10 cellular contexts compared by ENCODE assay signal in the genomic region with DNA sequence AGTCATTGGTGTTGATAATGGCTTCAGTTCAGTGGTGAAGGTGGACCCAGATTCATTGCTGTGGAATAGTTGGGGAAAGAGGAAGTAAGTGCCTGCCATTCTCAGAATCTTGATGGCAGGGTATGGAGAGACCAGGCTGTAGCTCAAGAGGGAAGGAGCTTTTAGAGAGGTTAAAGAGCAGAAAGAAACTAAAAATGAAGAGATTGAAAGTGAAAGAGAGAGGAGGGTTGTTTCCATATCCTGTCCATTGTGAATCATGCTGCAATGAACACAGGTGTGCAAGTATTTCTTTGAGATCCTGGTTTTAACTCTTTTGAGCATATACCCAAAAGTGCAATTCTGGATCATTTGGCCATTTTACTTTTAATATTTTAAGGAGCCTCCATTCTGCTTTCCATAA. TPM values are rescaled to one million over a fixed set of nuclear protein-coding genes. Genes with fewer than 3 reads are reported as not detected.
DNase-seq lines count a peak whose midpoint lies in the region; ATAC-seq and TF ChIP-seq lines count a peak whose summit lies in the region.
"Had no signal": no experiment of that assay in that cellular context is flagged by ENCODE, and none has a peak within 500 bp of the region (broad histone marks: within the 10 kb centered on the region; RNA-seq: fewer than 3 reads in every experiment).

No MANE protein-coding gene starts in this region.

- peaks cover 10% of the 10 kb centered on the region for H3K36me3 Mint-ChIP-seq in activated naive CD8-positive, alpha-beta T cell treated with anti-CD3 and anti-CD28 coated beads, Interleukin-2, amount 10 ng/mL, durations not matched to agents 7 days and 5 days
- H3K36me3 Mint-ChIP-seq in immature natural killer cell: no peaks in the 10 kb centered on the region

- peaks cover 3% of the 10 kb centered on the region for H3K9me3 Mint-ChIP-seq in activated naive CD8-positive, alpha-beta T cell treated with anti-CD3 and anti-CD28 coated beads, Interleukin-2, amount 10 ng/mL, durations not matched to agents 7 days and 5 days
- peaks cover 0 to 2% (median 0%) of the 10 kb centered on the region in 6 donors for H3K9me3 Mint-ChIP-seq in immature natural killer cell
- H3K9me3 Mint-ChIP-seq: neural crest cell had no signal

- peak overlapping the region; percentile 96 for H3K27ac Mint-ChIP-seq in activated naive CD8-positive, alpha-beta T cell treated with anti-CD3 and anti-CD28 coated beads, Interleukin-2, amount 10 ng/mL, durations not matched to agents 7 days and 5 days
- no peak overlapping the region for H3K27ac Mint-ChIP-seq in immature natural killer cell

- H3K4me3 Mint-ChIP-seq in activated naive CD8-positive, alpha-beta T cell treated with anti-CD3 and anti-CD28 coated beads, Interleukin-2, amount 10 ng/mL, durations not matched to agents 7 days and 5 days: peak overlapping the region; percentile 79
- peak overlapping the region in 1 of 5 donors; percentile 27 for H3K4me3 Mint-ChIP-seq in immature natural killer cell
- H3K4me3 Mint-ChIP-seq: neural crest cell had no signal

- peaks cover 20% of the 10 kb centered on the region for H3K4me1 Mint-ChIP-seq in activated naive CD8-positive, alpha-beta T cell treated with anti-CD3 and anti-CD28 coated beads, Interleukin-2, amount 10 ng/mL, durations not matched to agents 7 days and 5 days
- H3K4me1 Mint-ChIP-seq in immature natural killer cell: peaks cover 0 to 2% of the 10 kb centered on the region in 2 donors
- H3K4me1 Mint-ChIP-seq: neural crest cell had no signal

- POLR2A ChIA-PET in activated naive CD8-positive, alpha-beta T cell treated with anti-CD3 and anti-CD28 coated beads, Interleukin-2, amount 10 ng/mL, durations not matched to agents 7 days and 5 days (lab: Charles Lee): interaction anchor here (0.8 kb wide), 1 partner anchor 24 kb away, joined by 3 read pairs; no protein-coding TSS in a partner anchor
- POLR2A ChIA-PET in HEK293T (lab: Yijun Ruan, JAX): no interaction called here

- H3K27me3 Mint-ChIP-seq in activated naive CD8-positive, alpha-beta T cell treated with anti-CD3 and anti-CD28 coated beads, Interleukin-2, amount 10 ng/mL, durations not matched to agents 7 days and 5 days: peaks cover under 1% of the 10 kb centered on the region
- peaks cover 0 to 4% (median 4%) of the 10 kb centered on the region in 3 donors for H3K27me3 Mint-ChIP-seq in immature natural killer cell (ENCODE audit: low read depth in 3 of 3)

- DNase-seq in activated naive CD8-positive, alpha-beta T cell treated with anti-CD3 and anti-CD28 coated beads, Interleukin-2, amount 10 ng/mL, durations not matched to agents 7 days and 5 days: no peak
- DNase-seq in HEK293T (ENCODE audit: extremely low spot score) (no peak), immature natural killer cell (no peak), DMS79 (lab: John Stamatoyannopoulos, UW) (no peak)
- DNase-seq: hypothalamus, NCI-H82 had no signal

- CTCF ChIA-PET in HEK293T (lab: Yijun Ruan, JAX): no interaction called here

- ATAC-seq in GM19023 (IDR thresholded peaks at IDR 0.05; ENCODE audit: unreplicated experiment): peak; percentile 82
- ATAC-seq in GM21576 (IDR thresholded peaks at IDR 0.05; ENCODE audit: unreplicated experiment): peak; percentile 98
- ATAC-seq in HG03432 (IDR thresholded peaks at IDR 0.05; ENCODE audit: unreplicated experiment): peak; percentile 82
- peak; percentile 91 for ATAC-seq in activated naive CD8-positive, alpha-beta T cell treated with anti-CD3 and anti-CD28 coated beads, Interleukin-2, amount 10 ng/mL, durations not matched to agents 7 days and 5 days (ENCODE audit: low read depth)

TF ChIP-seq in HEK293T, 16 proteins besides CTCF, POLR2A, EP300 and RAD21:
- TF ChIP-seq NFRKB (IDR thresholded peaks at IDR 0.05): no peak
- TF ChIP-seq FOXM1 (IDR thresholded peaks at IDR 0.05; ENCODE audit: borderline replicate concordance): no peak
- no peak for TF ChIP-seq ARNT (IDR thresholded peaks at IDR 0.05)
- no peak for TF ChIP-seq ELF4 (IDR thresholded peaks at IDR 0.05)
- no peak for TF ChIP-seq FOXK2 (IDR thresholded peaks at IDR 0.05)
- no peak for TF ChIP-seq SP1 (IDR thresholded peaks at IDR 0.05)
- no peak for TF ChIP-seq FOXA1 (IDR thresholded peaks at IDR 0.05)
- no peak for TF ChIP-seq CTBP1 (IDR thresholded peaks at IDR 0.05; ENCODE audit: borderline replicate concordance)
- no peak for TF ChIP-seq HDGF (IDR thresholded peaks at IDR 0.05; ENCODE audit: borderline replicate concordance)
- no peak for TF ChIP-seq BHLHE40 (IDR thresholded peaks at IDR 0.05; ENCODE audit: borderline replicate concordance)
- no peak for TF ChIP-seq L3MBTL2 (conservative IDR thresholded peaks at IDR 0.05)
- TF ChIP-seq, protein P1, sequence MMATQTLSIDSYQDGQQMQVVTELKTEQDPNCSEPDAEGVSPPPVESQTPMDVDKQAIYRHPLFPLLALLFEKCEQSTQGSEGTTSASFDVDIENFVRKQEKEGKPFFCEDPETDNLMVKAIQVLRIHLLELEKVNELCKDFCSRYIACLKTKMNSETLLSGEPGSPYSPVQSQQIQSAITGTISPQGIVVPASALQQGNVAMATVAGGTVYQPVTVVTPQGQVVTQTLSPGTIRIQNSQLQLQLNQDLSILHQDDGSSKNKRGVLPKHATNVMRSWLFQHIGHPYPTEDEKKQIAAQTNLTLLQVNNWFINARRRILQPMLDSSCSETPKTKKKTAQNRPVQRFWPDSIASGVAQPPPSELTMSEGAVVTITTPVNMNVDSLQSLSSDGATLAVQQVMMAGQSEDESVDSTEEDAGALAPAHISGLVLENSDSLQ (IDR thresholded peaks at IDR 0.05): no peak

RNA-seq across cellular contexts. Expression of a gene that starts 12.5 kb away (rescaled TPM):
- total RNA-seq in activated naive CD8-positive, alpha-beta T cell treated with anti-CD3 and anti-CD28 coated beads, Interleukin-2, amount 10 ng/mL, durations not matched to agents 7 days and 5 days: 1 to 10 TPM; 5.1 to 6.3 TPM
- polyA plus RNA-seq in immature natural killer cell: not detected
- total RNA-seq: neural crest cell had no signal

RNA-seq across cellular contexts. Expression of a gene that starts 26.8 kb away (rescaled TPM):
- total RNA-seq in activated naive CD8-positive, alpha-beta T cell treated with anti-CD3 and anti-CD28 coated beads, Interleukin-2, amount 10 ng/mL, durations not matched to agents 7 days and 5 days: under 1 TPM; 0.20 to 0.22 TPM
- polyA plus RNA-seq in immature natural killer cell: not detected
- total RNA-seq: neural crest cell had no signal

RNA-seq across cellular contexts. Expression of a gene that starts 58.7 kb away (rescaled TPM):
- total RNA-seq in activated naive CD8-positive, alpha-beta T cell treated with anti-CD3 and anti-CD28 coated beads, Interleukin-2, amount 10 ng/mL, durations not matched to agents 7 days and 5 days: under 1 TPM; 0.39 to 0.54 TPM
- not detected for polyA plus RNA-seq in immature natural killer cell
- total RNA-seq: neural crest cell had no signal
